8 cellular contexts compared by ENCODE assay signal in genomic region chrX:68693481-68694410, GRCh38. TPM values are rescaled to one million over a fixed set of nuclear protein-coding genes. Genes with fewer than 3 reads are reported as not detected.
DNase-seq lines count a peak whose midpoint lies in the region; ATAC-seq and TF ChIP-seq lines count a peak whose summit lies in the region.

No MANE protein-coding gene starts in this region.

- peak overlapping the region; percentile 20 for H3K27ac Mint-ChIP-seq in T-helper 2 cell treated with Interferon-gamma antibody and Interleukin-4, amounts not matched to agents 5 μg/mL and 100 μg/mL, for 36 hours

- H3K4me3 Mint-ChIP-seq in T-helper 2 cell treated with Interferon-gamma antibody and Interleukin-4, amounts not matched to agents 5 μg/mL and 100 μg/mL, for 36 hours, result peak overlapping the region; percentile 82

- no peaks in the 10 kb centered on the region for H3K36me3 Mint-ChIP-seq in T-helper 2 cell treated with Interferon-gamma antibody and Interleukin-4, amounts not matched to agents 5 μg/mL and 100 μg/mL, for 36 hours (ENCODE audit: low read depth)

- no peaks in the 10 kb centered on the region for H3K4me1 ChIP-seq in thymus (ENCODE audit: control insufficient read depth, insufficient read depth, low read length)

- no peaks in the 10 kb centered on the region for H3K9me3 Mint-ChIP-seq in T-helper 2 cell treated with Interferon-gamma antibody and Interleukin-4, amounts not matched to agents 5 μg/mL and 100 μg/mL, for 36 hours

- WGBS in thymus, result 3% methylated on average over 81 of the region's 81 CpGs

- no peaks in the 10 kb centered on the region for H3K9me3 ChIP-seq in thymus (ENCODE audit: control insufficient read depth)

- peaks cover 4% of the 10 kb centered on the region for H3K27me3 ChIP-seq in thymus (ENCODE audit: control insufficient read depth, insufficient read depth)

- peak overlapping the region; percentile 31 for H3K4me3 ChIP-seq in thymus (ENCODE audit: low read length)

- ATAC-seq in HG03039 (IDR thresholded peaks at IDR 0.05; ENCODE audit: unreplicated experiment), result peak; percentile 45
- ATAC-seq in GM21717 (IDR thresholded peaks at IDR 0.05; ENCODE audit: unreplicated experiment), result no peak

- peaks cover 17% of the 10 kb centered on the region for H3K4me1 Mint-ChIP-seq in T-helper 2 cell treated with Interferon-gamma antibody and Interleukin-4, amounts not matched to agents 5 μg/mL and 100 μg/mL, for 36 hours (ENCODE audit: low read depth)

- H3K27ac ChIP-seq in thymus (ENCODE audit: low read depth), result peak overlapping the region; percentile 42

- peak; percentile 1 for DNase-seq in G401 (ENCODE audit: low spot score)
- no peak for DNase-seq in T-helper 2 cell treated with Interferon-gamma antibody and Interleukin-4, amounts not matched to agents 5 μg/mL and 100 μg/mL, for 36 hours (ENCODE audit: low spot score)
- DNase-seq in erythroblast (lab: John Stamatoyannopoulos, UW), result peak; percentile 76 to 82
- peak; percentile 91 for DNase-seq in mesenteric fat pad (ENCODE audit: low spot score)
- DNase-seq in kidney glomerular epithelial cell (lab: John Stamatoyannopoulos, UW), result no peak

- H3K36me3 ChIP-seq in thymus (ENCODE audit: control insufficient read depth, insufficient read depth), result no peaks in the 10 kb centered on the region

- in situ Hi-C loops in G401 (cut with HindIII; ENCODE audit: low sequenced_read_pairs), result no loop called here

- TF ChIP-seq POLR2A in erythroblast (IDR thresholded peaks at IDR 0.05; ENCODE audit: low read length), result peak; percentile 68

- H3K27me3 Mint-ChIP-seq in T-helper 2 cell treated with Interferon-gamma antibody and Interleukin-4, amounts not matched to agents 5 μg/mL and 100 μg/mL, for 36 hours (ENCODE audit: low read depth), result no peaks in the 10 kb centered on the region

RNA-seq across cellular contexts. Expression of gene STARD8, which starts 46.3 kb away (rescaled TPM):
- total RNA-seq in G401 (2014; rRNA removed; shearing (Covaris generic)), result 0.31 and 0.98 TPM in 2 replicates
- total RNA-seq in mesenteric fat pad, result 21.9 TPM
- 2.8 TPM for polyA plus RNA-seq in thymus

Comparison
In these comparisons a context has a peak if more than half of its experiments do, and no peak if none do; other contexts are left out.
1. DNase-seq: peak in G401 (single experiment), erythroblast (2 of 2) and mesenteric fat pad (single experiment); none in T-helper 2 cell treated with Interferon-gamma antibody and Interleukin-4, amounts not matched to agents 5 μg/mL and 100 μg/mL, for 36 hours (single experiment) and kidney glomerular epithelial cell (single experiment).
2. RNA of gene STARD8, which starts 46.3 kb away (total RNA-seq): 21.9 TPM in mesenteric fat pad (single experiment); 0.31 to 0.98 TPM in G401; every median in the first group is over 10 times any median in the second.